8 cellular contexts compared by ENCODE assay signal in the genomic region with DNA sequence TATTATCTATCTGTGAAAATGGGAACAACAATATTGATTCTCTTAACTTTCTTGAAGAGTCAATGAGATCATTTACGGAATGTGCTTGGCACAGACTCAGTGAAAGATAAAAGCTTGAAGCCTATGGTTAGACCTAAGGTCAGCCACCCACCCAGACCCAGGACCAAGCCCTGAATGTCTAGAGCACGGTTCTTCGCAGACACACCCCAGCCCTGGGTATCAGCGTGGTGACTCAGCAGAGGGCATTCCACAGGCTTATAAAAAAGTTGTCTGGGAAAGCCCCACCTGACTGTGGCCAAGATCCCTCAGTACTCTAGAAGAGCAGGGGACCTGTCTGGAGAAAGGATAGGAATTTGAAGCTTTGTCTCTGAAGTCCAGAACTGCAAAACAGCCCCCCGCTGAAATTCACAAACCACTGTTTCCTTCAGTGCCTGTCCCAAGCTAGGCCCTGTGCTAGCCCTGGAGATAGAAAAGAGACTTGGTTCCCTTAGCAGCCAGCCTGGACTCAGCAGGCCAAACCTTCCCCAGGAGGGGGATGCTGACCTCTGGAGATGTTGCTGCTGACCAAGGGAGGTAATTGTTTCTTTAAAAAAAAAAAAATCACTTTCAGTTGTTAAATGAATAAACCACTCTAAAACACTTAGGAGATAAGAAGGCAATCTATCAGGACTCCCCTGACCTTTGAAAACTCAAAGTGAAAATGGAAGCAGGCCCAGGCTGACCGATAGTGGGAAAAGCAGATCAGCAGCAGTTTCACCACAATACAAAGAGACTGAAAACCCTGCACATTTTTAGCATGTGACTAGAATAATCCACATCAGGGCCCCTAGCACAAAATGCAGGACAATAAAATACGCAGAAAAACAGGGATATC.
DNase-seq lines count a peak whose midpoint lies in the region; ATAC-seq, FAIRE-seq and TF ChIP-seq lines count a peak whose summit lies in the region.

No MANE protein-coding gene starts in this region.

- no peak overlapping the region for H2AFZ ChIP-seq in H1 (ENCODE audit: low read length)

- no peak for TF ChIP-seq POLR2A in H1 (IDR thresholded peaks at IDR 0.05; ENCODE audit: control extremely low read depth in 1 of 2, low read depth in 2 of 2, low read length in 2 of 2)

- H3K56ac ChIP-seq in H1 (replicated peaks; ENCODE audit: insufficient read length, low read depth, low read length) = no peak overlapping the region

- H3K27me3 ChIP-seq in H1 (replicated peaks in 1 of 4; ENCODE audit: control insufficient read depth in 3 of 4, extremely low read depth in 1 of 4, insufficient read depth in 3 of 4, low read length in 3 of 4) = no peaks in the 10 kb centered on the region
- H3K27me3 ChIP-seq in skeletal muscle satellite cell (ENCODE audit: control insufficient read depth, insufficient read depth, low read length) = no peaks in the 10 kb centered on the region

- H3K4me2 ChIP-seq in H1 (ENCODE audit: insufficient read depth in 1 of 2, low read depth in 2 of 2, low read length in 2 of 2) = no peak overlapping the region
- H3K4me2 ChIP-seq in skeletal muscle satellite cell (ENCODE audit: low read length) = peak overlapping the region; percentile 3

- no peak overlapping the region for H3K14ac ChIP-seq in H1 (ENCODE audit: insufficient read length)

- H2BK12ac ChIP-seq in H1 (ENCODE audit: low read depth, low read length) = no peak overlapping the region

- no peaks in the 10 kb centered on the region for H3K36me3 ChIP-seq in H1 (ENCODE audit: control insufficient read depth in 2 of 4, insufficient read depth in 4 of 4, low read length in 3 of 4)
- no peaks in the 10 kb centered on the region for H3K36me3 ChIP-seq in skeletal muscle satellite cell (ENCODE audit: insufficient read depth, low read length)

- 0 out of 2 replicates have a peak overlapping the region, but pooled peaks have one; percentile 52 for H2BK5ac ChIP-seq in H1 (ENCODE audit: low read depth, low read length)

- no peak overlapping the region for H3K23ac ChIP-seq in H1 (ENCODE audit: insufficient read length)

- POLR2A ChIA-PET in H1 (lab: Charles Lee; ENCODE audit: partially characterized antibody) = no interaction called here

- TF ChIP-seq RAD21 in H1 (IDR thresholded peaks at IDR 0.05 in 1 of 2, conservative IDR thresholded peaks at IDR 0.05 in 1 of 2; ENCODE audit: low read depth in 2 of 2, low read length in 2 of 2) = no peak

- H3K27ac ChIP-seq in H1 (ENCODE audit: low read depth, low read length) = no peak overlapping the region

- H3K79me2 ChIP-seq in H1 (ENCODE audit: control insufficient read depth in 1 of 2, insufficient read depth in 2 of 2, low read length in 2 of 2) = no peaks in the 10 kb centered on the region

- no peak overlapping the region for H2BK20ac ChIP-seq in H1 (ENCODE audit: low read length)

- peak; percentile 61 for ATAC-seq in Right ventricle myocardium superior (ENCODE audit: poor library complexity)
- peak; percentile 89 for ATAC-seq in HG02885 (IDR thresholded peaks at IDR 0.05; ENCODE audit: poor library complexity, unreplicated experiment)

- FAIRE-seq in H1 (lab: Jason Lieb, UNC) (no peak), frontal cortex (lab: Jason Lieb, UNC) (no peak)

- TF ChIP-seq CTCF in H1 (IDR thresholded peaks at IDR 0.05; ENCODE audit: control extremely low read depth in 1 of 3, insufficient read depth in 1 of 3, low read depth in 1 of 3, low read length in 3 of 3) = no peak

- H3K4ac ChIP-seq in H1 (replicated peaks; ENCODE audit: insufficient read length, low read depth, low read length) = no peak overlapping the region

- TF ChIP-seq EP300 in H1 (IDR thresholded peaks at IDR 0.05; ENCODE audit: borderline replicate concordance in 1 of 2, low read depth in 2 of 2, low read length in 2 of 2) = no peak

- WGBS in H1 (ENCODE audit: extremely low coverage in 1 of 2, insufficient coverage in 1 of 2, insufficient read length in 1 of 2, insufficient replicate concordance in 2 of 2, low coverage in 1 of 2, low lambda C conversion rate in 2 of 2, missing lambda C conversion rate in 1 of 2), 2 experiments = 85% methylated on average over 7 of the region's 7 CpGs; no CpG with 5 or more reads in 1 of the 2 experiments

- no peaks in the 10 kb centered on the region for H4K20me1 ChIP-seq in H1 (replicated peaks in 1 of 2; ENCODE audit: control insufficient read depth in 1 of 2, insufficient read depth in 2 of 2, low read length in 2 of 2)

- H3K4me3 ChIP-seq in H1 (ENCODE audit: extremely low read depth in 1 of 4, insufficient read depth in 2 of 4, low read depth in 3 of 4, low read length in 4 of 4) = no peak overlapping the region
- H3K4me3 ChIP-seq in skeletal muscle satellite cell (ENCODE audit: low read length) = no peak overlapping the region

- H4K5ac ChIP-seq in H1 (ENCODE audit: insufficient read length, low read depth, low read length) = no peak overlapping the region

- DNase-seq in Right ventricle myocardium superior = no peak
- no peak for DNase-seq in cardiac septum (ENCODE audit: low spot score)
- DNase-seq in RPMI7951 (ENCODE audit: low read depth) = peak; percentile 80
- DNase-seq in H1 (ENCODE audit: low read depth in 1 of 2, low spot score in 2 of 2) = no peak
- DNase-seq in frontal cortex (ENCODE audit: low spot score in 2 of 2) = no peak
- no peak for DNase-seq in D341Med (ENCODE audit: low spot score)

- no peak overlapping the region for H3K9ac ChIP-seq in H1 (replicated peaks in 1 of 4; ENCODE audit: extremely low read depth in 1 of 4, low read depth in 3 of 4, low read length in 3 of 4)
- H3K9ac ChIP-seq in skeletal muscle satellite cell (ENCODE audit: low read depth, low read length) = no peak overlapping the region

- H4K91ac ChIP-seq in H1 (replicated peaks; ENCODE audit: insufficient read length, low read length) = no peak overlapping the region

- H3K4me1 ChIP-seq in H1 (replicated peaks in 1 of 4; ENCODE audit: control insufficient read depth in 3 of 4, insufficient read depth in 4 of 4, low read length in 3 of 4) = peaks cover 0 to 5% (median 2%) of the 10 kb centered on the region in 4 experiments; a peak in 3 of 7 replicates
- peaks cover 28% of the 10 kb centered on the region for H3K4me1 ChIP-seq in skeletal muscle satellite cell (ENCODE audit: control insufficient read depth, insufficient read depth, low read length)

- no peak overlapping the region for H2AK5ac ChIP-seq in H1 (ENCODE audit: low read depth, low read length)

- intact Hi-C loops in Right ventricle myocardium superior (cut with DNase I) (no loop called here), cardiac septum (cut with DNase I) (loop anchor here (5.0 kb wide), 1 partner anchor 113 kb away; a partner anchor contains a TSS)

- no peak overlapping the region for H2BK120ac ChIP-seq in H1 (replicated peaks; ENCODE audit: low read depth, low read length)

- peaks cover 2% of the 10 kb centered on the region; the same call in 1 of the 2 replicates for H3K79me1 ChIP-seq in H1 (ENCODE audit: low read depth, low read length)

- CTCF ChIA-PET in H1 (lab: Charles Lee; ENCODE audit: partially characterized antibody) = interaction anchor here (0.9 to 2.2 kb wide), 4 partner anchors 8 to 269 kb away, joined by 3 to 7 read pairs (median 3); no protein-coding TSS in a partner anchor

- H3K18ac ChIP-seq in H1 (ENCODE audit: extremely low read depth, low read length) = no peak overlapping the region

- no peaks in the 10 kb centered on the region; the same call in 1 of the 2 replicates for H3K23me2 ChIP-seq in H1 (ENCODE audit: low read depth, low read length)

- H3K9me3 ChIP-seq in H1 (ENCODE audit: insufficient read depth in 2 of 2, low read depth in 1 of 2, low read length in 1 of 2) (no peaks in the 10 kb centered on the region), skeletal muscle satellite cell (replicated peaks; ENCODE audit: low read length) (no peaks in the 10 kb centered on the region)

- H4K8ac ChIP-seq in H1 (ENCODE audit: extremely low read depth, insufficient read depth, low read length) = no peak overlapping the region

- no peak overlapping the region for H2BK15ac ChIP-seq in H1 (ENCODE audit: low read length)

TF ChIP-seq in H1, 55 proteins besides CTCF, POLR2A, EP300 and RAD21:
- TF ChIP-seq BCL11A (IDR thresholded peaks at IDR 0.05; ENCODE audit: low read depth in 2 of 2, low read length in 2 of 2) = no peak
- no peak for TF ChIP-seq SRF (IDR thresholded peaks at IDR 0.05; ENCODE audit: low read depth, low read length)
- TF ChIP-seq YY1 (IDR thresholded peaks at IDR 0.05; ENCODE audit: low read depth, low read length) = no peak
- TF ChIP-seq BRCA1 (IDR thresholded peaks at IDR 0.05; ENCODE audit: low read depth, low read length) = no peak
- no peak for TF ChIP-seq POU5F1 (IDR thresholded peaks at IDR 0.05; ENCODE audit: low read depth, low read length)
- TF ChIP-seq CBX5 (IDR thresholded peaks at IDR 0.05; ENCODE audit: low read depth, low read length) = no peak
- TF ChIP-seq PHF8 (conservative IDR thresholded peaks at IDR 0.05; ENCODE audit: low read depth, low read length) = no peak
- TF ChIP-seq SIX5 (IDR thresholded peaks at IDR 0.05; ENCODE audit: low read depth, low read length) = no peak
- no peak for TF ChIP-seq ASH2L (IDR thresholded peaks at IDR 0.05; ENCODE audit: low read length)
- TF ChIP-seq RNF2 (IDR thresholded peaks at IDR 0.05; ENCODE audit: borderline replicate concordance, low read depth, low read length, missing control alignments, poor library complexity, severe bottlenecking) = no peak
- TF ChIP-seq SAP30 (IDR thresholded peaks at IDR 0.05; ENCODE audit: insufficient read depth, insufficient replicate concordance, low read length) = no peak
- TF ChIP-seq EZH2 (IDR thresholded peaks at IDR 0.05; ENCODE audit: low read depth, low read length, severe bottlenecking) = no peak
- no peak for TF ChIP-seq JUN (IDR thresholded peaks at IDR 0.05; ENCODE audit: low read depth, low read length)
- TF ChIP-seq JUND (IDR thresholded peaks at IDR 0.05; ENCODE audit: low read length) = no peak
- TF ChIP-seq CREB1 (IDR thresholded peaks at IDR 0.05) = no peak
- TF ChIP-seq, protein P1, sequence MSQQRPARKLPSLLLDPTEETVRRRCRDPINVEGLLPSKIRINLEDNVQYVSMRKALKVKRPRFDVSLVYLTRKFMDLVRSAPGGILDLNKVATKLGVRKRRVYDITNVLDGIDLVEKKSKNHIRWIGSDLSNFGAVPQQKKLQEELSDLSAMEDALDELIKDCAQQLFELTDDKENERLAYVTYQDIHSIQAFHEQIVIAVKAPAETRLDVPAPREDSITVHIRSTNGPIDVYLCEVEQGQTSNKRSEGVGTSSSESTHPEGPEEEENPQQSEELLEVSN (IDR thresholded peaks at IDR 0.05) = no peak
- TF ChIP-seq SP2 (IDR thresholded peaks at IDR 0.05; ENCODE audit: low read length) = no peak
- TF ChIP-seq CTBP2 (IDR thresholded peaks at IDR 0.05; ENCODE audit: borderline replicate concordance, insufficient read depth, insufficient read length, low read length) = no peak
